1 cellular context compared by ENCODE assay signal in genomic region chr13:77026255-77026782, GRCh38.
TF ChIP-seq lines count a peak whose summit lies in the region.

No MANE protein-coding gene starts in this region.

TF ChIP-seq in K562, 482 proteins besides CTCF, POLR2A, EP300 and RAD21 (continued from another document):
- TF ChIP-seq MXD1 (CRISPR knock-in tag; IDR thresholded peaks at IDR 0.05; ENCODE audit: borderline replicate concordance, poor library complexity, severe bottlenecking) (no peak), IRF2 (CRISPR knock-in tag; IDR thresholded peaks at IDR 0.05) (no peak), IRF9 (tag; IDR thresholded peaks at IDR 0.05) (no peak), FOXO4 (CRISPR knock-in tag; IDR thresholded peaks at IDR 0.05) (no peak), LEF1 (IDR thresholded peaks at IDR 0.05) (no peak), NR2C1 (IDR thresholded peaks at IDR 0.05) (no peak), NR2C1 (tag; IDR thresholded peaks at IDR 0.05) (no peak), TAF9B (IDR thresholded peaks at IDR 0.05; ENCODE audit: partially characterized antibody) (no peak), ZNF75A (CRISPR knock-in tag; IDR thresholded peaks at IDR 0.05) (no peak), BRF1 (IDR thresholded peaks at IDR 0.05; ENCODE audit: borderline replicate concordance, extremely low read depth, insufficient read length) (no peak), GATAD2B (IDR thresholded peaks at IDR 0.05; ENCODE audit: borderline replicate concordance) (no peak)
